In genomic region chr12:4540170-4540569, GRCh38 we compare ENCODE assay signal across 10 cellular contexts. TPM values are rescaled to one million over a fixed set of nuclear protein-coding genes. Genes with fewer than 3 reads are reported as not detected.
DNase-seq lines count a peak whose midpoint lies in the region; ATAC-seq, FAIRE-seq and TF ChIP-seq lines count a peak whose summit lies in the region.
"Had no signal": no experiment of that assay in that cellular context is flagged by ENCODE, and none has a peak within 500 bp of the region (broad histone marks: within the 10 kb centered on the region; RNA-seq: fewer than 3 reads in every experiment).

No MANE protein-coding gene starts in this region.

- H3K4me1 ChIP-seq in A549 = peaks cover 16% of the 10 kb centered on the region

- H3K27ac ChIP-seq in A549 = no peak overlapping the region
- H3K27ac ChIP-seq: pancreas had no signal

- no peak for TF ChIP-seq RAD21 in A549 (conservative IDR thresholded peaks at IDR 0.05 in 1 of 2, IDR thresholded peaks at IDR 0.05 in 1 of 2)

- DNase-seq in A549 (ENCODE audit: low read depth in 1 of 2, low spot score in 1 of 2) = no peak
- DNase-seq in GM12891 (ENCODE audit: insufficient read length, low spot score) = no peak
- no peak for DNase-seq in T-cell
- no peak for DNase-seq in glutamatergic neuron
- no peak for DNase-seq in NCI-H524 treated with DMSO at 0.1 percent for 48 hours (lab: John Stamatoyannopoulos, UW)
- DNase-seq in NCI-H1105 (lab: John Stamatoyannopoulos, UW) = no peak
- DNase-seq in glomerular visceral epithelial cell (ENCODE audit: extremely low spot score) = no peak
- no peak for DNase-seq in NCI-H1105 treated with DMSO at 0.1 percent for 48 hours (lab: John Stamatoyannopoulos, UW)
- DNase-seq: NCI-H2029, pancreas had no signal

- peak overlapping the region; percentile 68; the same call in 1 of the 3 replicates for H3K4me3 ChIP-seq in A549
- H3K4me3 ChIP-seq: pancreas had no signal

- ATAC-seq in A549 = no peak
- ATAC-seq in T-cell (replicated peaks in 1 of 4) = no peak
- ATAC-seq: pancreas had no signal

- H3K4me3 Mint-ChIP-seq in T-cell (peak overlapping the region; percentile 93 to 97 (median 95)), glutamatergic neuron (ENCODE audit: unreplicated experiment) (peak overlapping the region; percentile 47)

- TF ChIP-seq POLR2A in A549 (IDR thresholded peaks at IDR 0.05; ENCODE audit: low read length) = no peak
- no peak for TF ChIP-seq POLR2A in GM12891 (IDR thresholded peaks at IDR 0.05; ENCODE audit: low read depth, low read length)

- CTCF ChIA-PET in A549 (lab: Yijun Ruan, JAX) = interaction anchor here (1.0 kb wide), 2 partner anchors 13 to 236 kb away, joined by 3 to 5 read pairs; no protein-coding TSS in a partner anchor
- CTCF ChIA-PET in T-cell (lab: Charles Lee) = interaction anchor here in 1 of 2 donors (0.6 kb wide), 1 partner anchor 1655 kb away, joined by 6 read pairs; no protein-coding TSS in a partner anchor

- H3K4me1 Mint-ChIP-seq in T-cell (peaks cover 27 to 35% (median 33%) of the 10 kb centered on the region in 3 donors), glutamatergic neuron (ENCODE audit: low read depth, unreplicated experiment) (peaks cover 9% of the 10 kb centered on the region)

- H3K27ac Mint-ChIP-seq in T-cell (no peak overlapping the region), glutamatergic neuron (ENCODE audit: unreplicated experiment) (no peak overlapping the region)

- FAIRE-seq in A549 (lab: Jason Lieb, UNC) = no peak
- FAIRE-seq in GM12891 (lab: Jason Lieb, UNC) = peak; percentile 63
- FAIRE-seq: pancreas had no signal

- POLR2A ChIA-PET in A549 (lab: Yijun Ruan, JAX) = no interaction called here
- POLR2A ChIA-PET in T-cell (lab: Charles Lee) = interaction anchor here in 1 of 2 donors (0.6 kb wide), 1 partner anchor 8 kb away, joined by 6 read pairs; no protein-coding TSS in a partner anchor

- no peaks in the 10 kb centered on the region for H3K9me3 ChIP-seq in A549
- H3K9me3 ChIP-seq: pancreas had no signal

- no peak for TF ChIP-seq CTCF in A549 (IDR thresholded peaks at IDR 0.05)
- TF ChIP-seq CTCF in glutamatergic neuron (IDR thresholded peaks at IDR 0.05; ENCODE audit: partially characterized antibody, unreplicated experiment) = no peak

- no peaks in the 10 kb centered on the region for H3K27me3 Mint-ChIP-seq in T-cell
- no peaks in the 10 kb centered on the region for H3K27me3 Mint-ChIP-seq in glutamatergic neuron (ENCODE audit: unreplicated experiment)

- H3K4me2 ChIP-seq in A549 = peak overlapping the region; percentile 88

- WGBS in A549 (ENCODE audit: missing lambda C conversion rate) = 86% methylated on average over 3 of the region's 3 CpGs

- TF ChIP-seq EP300 in A549 (IDR thresholded peaks at IDR 0.05) = no peak

- no peaks in the 10 kb centered on the region for H3K9me3 Mint-ChIP-seq in T-cell
- H3K9me3 Mint-ChIP-seq in glutamatergic neuron (ENCODE audit: unreplicated experiment) = no peaks in the 10 kb centered on the region

- H3K36me3 Mint-ChIP-seq in T-cell (no peaks in the 10 kb centered on the region), glutamatergic neuron (ENCODE audit: unreplicated experiment) (no peaks in the 10 kb centered on the region)

TF ChIP-seq in A549, 52 proteins besides CTCF, POLR2A, EP300 and RAD21:
- TF ChIP-seq TP53 (CRISPR knock-in tag; IDR thresholded peaks at IDR 0.05) = no peak
- TF ChIP-seq CEBPB (IDR thresholded peaks at IDR 0.05) = no peak
- no peak for TF ChIP-seq CBX2 (IDR thresholded peaks at IDR 0.05; ENCODE audit: borderline replicate concordance, low read depth)
- TF ChIP-seq ZNF302 (CRISPR knock-in tag; IDR thresholded peaks at IDR 0.05) = no peak
- no peak for TF ChIP-seq JUN (IDR thresholded peaks at IDR 0.05)
- TF ChIP-seq EHMT2 (IDR thresholded peaks at IDR 0.05; ENCODE audit: low read depth) = no peak

TF ChIP-seq in GM12891, 5 proteins besides CTCF, POLR2A, EP300 and RAD21:
- TF ChIP-seq TAF1 (IDR thresholded peaks at IDR 0.05; ENCODE audit: low read depth, low read length) (no peak), PAX5 (IDR thresholded peaks at IDR 0.05; ENCODE audit: insufficient read depth, low read length, severe bottlenecking) (no peak), POU2F2 (IDR thresholded peaks at IDR 0.05; ENCODE audit: low read depth, low read length) (no peak), POLR2AphosphoS5 (IDR thresholded peaks at IDR 0.05; ENCODE audit: low read depth, low read length) (no peak), SPI1 (IDR thresholded peaks at IDR 0.05; ENCODE audit: low read depth, low read length) (no peak)

RNA-seq across cellular contexts. Expression of gene RAD51AP1, which starts 1.5 kb away (rescaled TPM):
- polyA plus RNA-seq in A549 (2011; rRNA removed) = 28.8 and 56.7 TPM in 2 replicates
- 12.9 and 15.3 TPM in 2 replicates for polyA plus RNA-seq in A549 (2012; cell fraction: cytosol; rRNA removed)
- polyA plus RNA-seq in A549 (2012; cell fraction: nucleus; rRNA removed) = 7.8 and 11.0 TPM in 2 replicates
- polyA plus RNA-seq in A549 (2017; fragmentation: RNase III; extraction: RNeasy Plus Mini Kit Qiagen cat#74134 plus additional on column Dnase treatment) = 26.5 to 32.1 TPM (median 30.6 TPM) in 3 replicates
- 5.6 and 6.0 TPM in 2 replicates for polyA minus RNA-seq in A549 (2011; rRNA and poly(A)+ RNA removed)
- polyA plus RNA-seq in GM12891 (2012; ENCODE audit: low read depth, missing spikeins) = 25.9 TPM
- total RNA-seq in T-cell = 1 to 10 TPM in 2 of 5 donors, under 1 TPM in 3; 0.60 to 1.7 (median 0.89) TPM
- 5.5 TPM for total RNA-seq in glutamatergic neuron (ENCODE audit: unreplicated experiment)

RNA-seq across cellular contexts. Expression of gene DYRK4, which starts 21.8 kb away (rescaled TPM):
- 84.5 and 90.6 TPM in 2 replicates for polyA plus RNA-seq in A549 (2011; rRNA removed)
- polyA plus RNA-seq in A549 (2012; cell fraction: cytosol; rRNA removed) = 50.5 and 50.7 TPM in 2 replicates
- 21.6 and 27.6 TPM in 2 replicates for polyA plus RNA-seq in A549 (2012; cell fraction: nucleus; rRNA removed)
- polyA plus RNA-seq in A549 (2017; fragmentation: RNase III; extraction: RNeasy Plus Mini Kit Qiagen cat#74134 plus additional on column Dnase treatment) = 36.5 to 42.7 TPM (median 40.3 TPM) in 3 replicates
- 28.1 and 34.4 TPM in 2 replicates for polyA minus RNA-seq in A549 (2011; rRNA and poly(A)+ RNA removed)
- polyA plus RNA-seq in GM12891 (2012; ENCODE audit: low read depth, missing spikeins) = 33.6 TPM
- total RNA-seq in T-cell = 10 to 100 TPM; 11.0 to 24.8 (median 17.6) TPM
- 6.7 TPM for total RNA-seq in glutamatergic neuron (ENCODE audit: unreplicated experiment)
